ENCODE assay signal across 10 cellular contexts in the genomic region with DNA sequence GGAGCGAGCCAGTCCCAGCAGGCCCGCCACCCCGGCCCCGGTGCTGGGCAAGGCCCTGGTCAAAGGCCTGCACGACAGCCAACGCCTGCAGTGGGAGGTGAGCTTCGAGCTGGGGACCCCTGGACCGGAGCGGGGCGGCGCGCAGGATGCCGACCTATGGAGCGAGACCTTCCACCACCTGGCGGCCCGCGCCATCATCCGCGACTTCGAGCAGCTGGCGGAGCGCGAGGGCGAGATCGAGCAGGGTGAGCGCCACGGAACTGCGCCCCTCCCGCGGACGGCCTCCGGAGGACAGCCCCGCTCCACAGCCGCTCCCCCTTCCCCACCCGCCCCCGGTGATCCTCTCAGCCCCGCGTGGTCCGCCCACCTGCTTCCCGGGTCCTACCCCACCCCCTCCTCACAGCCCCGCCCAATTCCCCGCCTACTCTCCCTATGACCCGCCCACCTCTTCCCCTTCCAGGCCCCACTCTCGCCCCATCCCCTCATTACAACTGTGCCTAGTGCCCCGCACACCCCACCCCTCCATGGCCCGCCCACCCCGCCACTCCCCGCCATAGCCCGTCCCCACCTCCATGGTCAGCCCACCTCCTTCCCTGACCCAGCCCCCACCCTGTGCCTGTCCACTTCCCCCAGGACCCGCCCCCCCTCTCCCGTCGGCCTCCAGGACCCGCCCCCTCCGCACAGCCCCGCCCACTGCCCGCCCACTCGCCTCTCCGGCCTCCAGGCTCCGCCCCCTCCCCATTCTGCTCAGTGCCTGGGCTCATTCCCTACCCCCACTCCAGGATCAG. TPM values are rescaled to one million over a fixed set of nuclear protein-coding genes. Genes with fewer than 3 reads are reported as not detected.
A peak's percentile ranks its signal among the peaks of the same experiment; 100 is the strongest.
DNase-seq lines count a peak whose midpoint lies in the region; ATAC-seq and TF ChIP-seq lines count a peak whose summit lies in the region.
"Had no signal": no experiment of that assay in that cellular context is flagged by ENCODE, and none has a peak within 500 bp of the region (broad histone marks: within the 10 kb centered on the region; RNA-seq: fewer than 3 reads in every experiment).

No MANE protein-coding gene starts in this region.

- no peaks in the 10 kb centered on the region for H3K36me3 Mint-ChIP-seq in WTC11

- H3K27me3 ChIP-seq in right atrium auricular region: no peaks in the 10 kb centered on the region
- peaks cover 0 to 62% (median 31%) of the 10 kb centered on the region in 7 donors for H3K27me3 ChIP-seq in spleen (replicated peaks in 1 of 7)
- H3K27me3 ChIP-seq in MG63: no peaks in the 10 kb centered on the region

- H3K36me3 ChIP-seq in right atrium auricular region (no peaks in the 10 kb centered on the region), spleen (no peaks in the 10 kb centered on the region), MG63 (no peaks in the 10 kb centered on the region)
- H3K36me3 ChIP-seq: thoracic aorta had no signal

- ATAC-seq in WTC11 (peak; percentile 75), HG03108 (IDR thresholded peaks at IDR 0.05; ENCODE audit: unreplicated experiment) (no peak), GM19455 (IDR thresholded peaks at IDR 0.05; ENCODE audit: unreplicated experiment) (no peak)

- TF ChIP-seq POLR2A in spleen (IDR thresholded peaks at IDR 0.05): no peak

- intact Hi-C loops in spleen (cut with DNase I; ENCODE audit: low total_unique reads): no loop called here

- H3K4me1 Mint-ChIP-seq in WTC11: peaks cover 29% of the 10 kb centered on the region

- H3K4me3 Mint-ChIP-seq in WTC11: peak overlapping the region; percentile 67

- 5 to 13% (median 9%) methylated on average over 37 to 59 of the region's 59 CpGs for WGBS in spleen, 5 donors

- peaks cover 25% of the 10 kb centered on the region for H3K27me3 Mint-ChIP-seq in WTC11 (ENCODE audit: low read depth)

- H3K4me1 ChIP-seq in right atrium auricular region: peaks cover 0 to 15% of the 10 kb centered on the region in 2 donors
- H3K4me1 ChIP-seq in spleen: peaks cover 0 to 10% (median 2%) of the 10 kb centered on the region in 6 donors

- CTCF ChIA-PET in WTC11 (lab: Charles Lee): interaction anchor here (0.7 to 2.1 kb wide), 7 partner anchors 16 to 131 kb away, joined by 3 to 11 read pairs (median 3); no protein-coding TSS in a partner anchor

- peak overlapping the region; percentile 17 to 46 for H3K4me3 ChIP-seq in right atrium auricular region
- peak overlapping the region in 4 of 8 donors; percentile 5 to 57 (median 20) for H3K4me3 ChIP-seq in spleen
- no peak overlapping the region for H3K4me3 ChIP-seq in MG63
- H3K4me3 ChIP-seq: thoracic aorta had no signal

- DNase-seq in GM19238 (ENCODE audit: insufficient read length, low spot score) (peak; percentile 29), WTC11 (ENCODE audit: low spot score) (peak; percentile 89), right atrium auricular region (ENCODE audit: low spot score) (no peak), spleen (peak; percentile 74), AML-193 (lab: John Stamatoyannopoulos, UW) (no peak), MG63 (no peak)
- DNase-seq: KBM-7 had no signal

- H3K9me3 ChIP-seq in right atrium auricular region: peaks cover 0 to 6% of the 10 kb centered on the region in 2 donors
- H3K9me3 ChIP-seq in spleen: peaks cover 0 to 9% (median 6%) of the 10 kb centered on the region in 8 donors
- peaks cover 5% of the 10 kb centered on the region for H3K9me3 ChIP-seq in MG63
- H3K9me3 ChIP-seq: thoracic aorta had no signal

- TF ChIP-seq CTCF in WTC11 (IDR thresholded peaks at IDR 0.05) (no peak), right atrium auricular region (IDR thresholded peaks at IDR 0.05) (no peak), spleen (IDR thresholded peaks at IDR 0.05 in 8 of 11, conservative IDR thresholded peaks at IDR 0.05 in 3 of 11) (no peak)

- peaks cover 8% of the 10 kb centered on the region for H3K9me3 Mint-ChIP-seq in WTC11

- no peak overlapping the region for H3K27ac Mint-ChIP-seq in WTC11

- H3K27ac ChIP-seq in right atrium auricular region (no peak overlapping the region), spleen (no peak overlapping the region)
- H3K27ac ChIP-seq: thoracic aorta had no signal

- POLR2A ChIA-PET in WTC11 (lab: Charles Lee): no interaction called here

TF ChIP-seq in WTC11, 78 proteins besides CTCF, POLR2A, EP300 and RAD21 (continues in another document):
- TF ChIP-seq TCF7 (CRISPR knock-in tag; IDR thresholded peaks at IDR 0.05; ENCODE audit: low read depth) (peak; percentile 60; the same call in 1 of the 2 replicates), FOXJ3 (CRISPR knock-in tag; IDR thresholded peaks at IDR 0.05; ENCODE audit: borderline replicate concordance) (no peak), TEAD4 (CRISPR knock-in tag; IDR thresholded peaks at IDR 0.05) (no peak), ZBTB21 (CRISPR knock-in tag; IDR thresholded peaks at IDR 0.05; ENCODE audit: borderline replicate concordance) (no peak), ZNF671 (CRISPR knock-in tag; IDR thresholded peaks at IDR 0.05) (no peak), NR1H2 (CRISPR knock-in tag; IDR thresholded peaks at IDR 0.05) (no peak), GRHL2 (CRISPR knock-in tag; IDR thresholded peaks at IDR 0.05; ENCODE audit: insufficient replicate concordance, severe bottlenecking) (no peak), SMAD3 (CRISPR knock-in tag; IDR thresholded peaks at IDR 0.05; ENCODE audit: borderline replicate concordance) (no peak), CREB1 (CRISPR knock-in tag; IDR thresholded peaks at IDR 0.05) (no peak), JUN (CRISPR knock-in tag; IDR thresholded peaks at IDR 0.05) (0 out of 2 replicates have a peak, but pooled peaks have one; percentile 66), CBFB (CRISPR knock-in tag; IDR thresholded peaks at IDR 0.05; ENCODE audit: low read depth) (no peak), IRF1 (CRISPR knock-in tag; IDR thresholded peaks at IDR 0.05) (0 out of 2 replicates have a peak, but pooled peaks have one; percentile 64), HMGA2 (CRISPR knock-in tag; IDR thresholded peaks at IDR 0.05) (no peak), ATF1 (CRISPR knock-in tag; IDR thresholded peaks at IDR 0.05) (no peak), MYBL2 (CRISPR knock-in tag; IDR thresholded peaks at IDR 0.05) (0 out of 2 replicates have a peak, but pooled peaks have one; percentile 18), TP53 (CRISPR knock-in tag; IDR thresholded peaks at IDR 0.05) (no peak; the same call in 1 of the 2 replicates), KAT7 (CRISPR knock-in tag; IDR thresholded peaks at IDR 0.05; ENCODE audit: borderline replicate concordance) (0 out of 2 replicates have a peak, but pooled peaks have one; percentile 60), GABPB1 (CRISPR knock-in tag; IDR thresholded peaks at IDR 0.05) (no peak), CDX4 (CRISPR knock-in tag; IDR thresholded peaks at IDR 0.05; ENCODE audit: borderline replicate concordance) (no peak), OVOL2 (CRISPR knock-in tag; IDR thresholded peaks at IDR 0.05; ENCODE audit: borderline replicate concordance) (no peak)
- TF ChIP-seq, protein P1, sequence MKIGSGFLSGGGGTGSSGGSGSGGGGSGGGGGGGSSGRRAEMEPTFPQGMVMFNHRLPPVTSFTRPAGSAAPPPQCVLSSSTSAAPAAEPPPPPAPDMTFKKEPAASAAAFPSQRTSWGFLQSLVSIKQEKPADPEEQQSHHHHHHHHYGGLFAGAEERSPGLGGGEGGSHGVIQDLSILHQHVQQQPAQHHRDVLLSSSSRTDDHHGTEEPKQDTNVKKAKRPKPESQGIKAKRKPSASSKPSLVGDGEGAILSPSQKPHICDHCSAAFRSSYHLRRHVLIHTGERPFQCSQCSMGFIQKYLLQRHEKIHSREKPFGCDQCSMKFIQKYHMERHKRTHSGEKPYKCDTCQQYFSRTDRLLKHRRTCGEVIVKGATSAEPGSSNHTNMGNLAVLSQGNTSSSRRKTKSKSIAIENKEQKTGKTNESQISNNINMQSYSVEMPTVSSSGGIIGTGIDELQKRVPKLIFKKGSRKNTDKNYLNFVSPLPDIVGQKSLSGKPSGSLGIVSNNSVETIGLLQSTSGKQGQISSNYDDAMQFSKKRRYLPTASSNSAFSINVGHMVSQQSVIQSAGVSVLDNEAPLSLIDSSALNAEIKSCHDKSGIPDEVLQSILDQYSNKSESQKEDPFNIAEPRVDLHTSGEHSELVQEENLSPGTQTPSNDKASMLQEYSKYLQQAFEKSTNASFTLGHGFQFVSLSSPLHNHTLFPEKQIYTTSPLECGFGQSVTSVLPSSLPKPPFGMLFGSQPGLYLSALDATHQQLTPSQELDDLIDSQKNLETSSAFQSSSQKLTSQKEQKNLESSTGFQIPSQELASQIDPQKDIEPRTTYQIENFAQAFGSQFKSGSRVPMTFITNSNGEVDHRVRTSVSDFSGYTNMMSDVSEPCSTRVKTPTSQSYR (CRISPR knock-in tag; IDR thresholded peaks at IDR 0.05): no peak

RNA-seq across cellular contexts. Expression of gene VWA5B1, which starts 52.7 kb away (rescaled TPM):
- total RNA-seq in WTC11 (2021): 1.1 to 1.5 TPM (median 1.4 TPM) in 3 replicates
- under 1 TPM; 0.22 to 0.43 TPM for total RNA-seq in right atrium auricular region
- total RNA-seq in spleen: under 1 TPM in 1 of 7 donors, not detected in 6; 0.28 TPM
- not detected for polyA plus RNA-seq in spleen
- total RNA-seq in MG63 (2014; rRNA removed; shearing (Covaris generic); ENCODE audit: low replicate concordance): not detected in 2 replicates
- total RNA-seq: thoracic aorta had no signal

Comparison
In these comparisons a context has a peak if more than half of its experiments do, and no peak if none do; other contexts are left out.
1. DNase-seq: peak in GM19238 (single experiment), WTC11 (single experiment) and spleen (single experiment); none in right atrium auricular region (single experiment), AML-193 (0 of 2) and MG63 (single experiment).